In the genomic region with DNA sequence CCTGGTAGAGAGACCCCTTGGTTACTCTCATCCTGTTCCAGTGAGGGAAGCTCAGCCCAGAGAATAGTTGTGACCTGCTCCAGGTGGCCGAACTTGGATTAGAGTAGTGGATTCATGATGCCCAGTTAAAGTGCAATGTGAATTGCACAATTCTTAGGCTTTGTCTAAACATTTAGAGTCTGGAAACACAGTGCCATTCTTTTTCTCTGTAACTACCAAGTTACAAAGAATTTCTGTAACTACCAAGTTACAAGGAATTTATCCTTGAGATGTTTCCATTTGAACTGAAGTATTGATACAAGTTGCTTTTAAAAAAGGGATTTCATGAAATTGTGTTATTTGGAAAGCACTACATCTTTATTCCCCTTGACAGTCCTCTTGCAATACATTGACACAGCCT, we compare ENCODE assay signal across 29 cellular contexts.
"Had no signal": no experiment of that assay in that cellular context is flagged by ENCODE, and none has a peak within 500 bp of the region (broad histone marks: within the 10 kb centered on the region; RNA-seq: fewer than 3 reads in every experiment).

No MANE protein-coding gene starts in this region.

- DNase-seq: activated CD4-positive, alpha-beta memory T cell treated with anti-CD3 and anti-CD28 coated beads, Interleukin-2, amount 10 ng/mL, durations not matched to agents 7 days and 5 days; activated CD4-positive, alpha-beta T cell treated with anti-CD3 and anti-CD28 coated beads, Interleukin-2, amount 10 ng/mL, durations not matched to agents 7 days and 5 days; activated CD8-positive, alpha-beta memory T cell treated with anti-CD3 and anti-CD28 coated beads, Interleukin-2, amount 50 U/mL, for 48 hours; activated gamma-delta T cell; activated naive CD4-positive, alpha-beta T cell treated with anti-CD3 and anti-CD28 coated beads, Interleukin-2, amount 10 ng/mL, durations not matched to agents 7 days and 5 days; activated naive CD8-positive, alpha-beta T cell treated with anti-CD3 and anti-CD28 coated beads, Interleukin-2, amount 10 ng/mL, durations not matched to agents 7 days and 5 days; activated T-cell treated with anti-CD3 and anti-CD28 coated beads, Interleukin-2, amount 50 U/mL, for 24 hours; amniotic stem cell; caudate nucleus; cortex of kidney; effector memory CD8-positive, alpha-beta T cell; erythroblast; foreskin keratinocyte; heart left ventricle; left ventricle myocardium inferior; nucleus accumbens; psoas muscle; spleen; stimulated activated naive CD4-positive, alpha-beta T cell; SW 1271; T-helper 9 cell; WERI-Rb-1 had no signal

- H3K27ac Mint-ChIP-seq: activated CD4-positive, alpha-beta memory T cell treated with anti-CD3 and anti-CD28 coated beads, Interleukin-2, amount 10 ng/mL, durations not matched to agents 7 days and 5 days; activated CD4-positive, alpha-beta T cell treated with anti-CD3 and anti-CD28 coated beads, Interleukin-2, amount 10 ng/mL, durations not matched to agents 7 days and 5 days; activated naive CD4-positive, alpha-beta T cell treated with anti-CD3 and anti-CD28 coated beads, Interleukin-2, amount 10 ng/mL, durations not matched to agents 7 days and 5 days; activated naive CD8-positive, alpha-beta T cell treated with anti-CD3 and anti-CD28 coated beads, Interleukin-2, amount 10 ng/mL, durations not matched to agents 7 days and 5 days; activated T-cell treated with anti-CD3 and anti-CD28 coated beads, Interleukin-2, amount 50 U/mL, for 24 hours; effector memory CD8-positive, alpha-beta T cell; T-helper 1 cell treated with Interleukin-12 subunit alpha and Interleukin-12 subunit beta and Interleukin-4 antibody, amounts not matched to agents 30 μg/mL and 1 μg/mL, for 36 hours had no signal

- H2AFZ ChIP-seq: parathyroid adenoma had no signal

- H3K36me3 Mint-ChIP-seq: activated naive CD4-positive, alpha-beta T cell treated with anti-CD3 and anti-CD28 coated beads, Interleukin-2, amount 10 ng/mL, durations not matched to agents 7 days and 5 days had no signal

- H3K9me3 ChIP-seq: heart left ventricle, psoas muscle, right atrium auricular region, suprapubic skin, tibial nerve had no signal

- H3K4me3 ChIP-seq: heart left ventricle, left ventricle myocardium inferior, lung, psoas muscle, right atrium auricular region, spleen, suprapubic skin, tibial nerve had no signal

- H3K27me3 ChIP-seq: heart left ventricle, right atrium auricular region, spleen, suprapubic skin, tibial nerve had no signal

- ATAC-seq: activated CD4-positive, CD25-positive, alpha-beta regulatory T cell treated with anti-CD3 and anti-CD28 coated beads, Interleukin-2, amount 50 U/mL, for 24 hours; effector memory CD8-positive, alpha-beta T cell; foreskin keratinocyte; heart left ventricle; psoas muscle had no signal

- H3K27ac ChIP-seq: foreskin keratinocyte, heart left ventricle, left ventricle myocardium inferior, parathyroid adenoma, psoas muscle, right atrium auricular region, spleen, suprapubic skin, tibial nerve, WERI-Rb-1 had no signal

- H3K9me3 Mint-ChIP-seq: activated CD4-positive, alpha-beta memory T cell treated with anti-CD3 and anti-CD28 coated beads, Interleukin-2, amount 10 ng/mL, durations not matched to agents 7 days and 5 days; activated naive CD4-positive, alpha-beta T cell treated with anti-CD3 and anti-CD28 coated beads, Interleukin-2, amount 10 ng/mL, durations not matched to agents 7 days and 5 days; T-helper 1 cell treated with Interleukin-12 subunit alpha and Interleukin-12 subunit beta and Interleukin-4 antibody, amounts not matched to agents 30 μg/mL and 1 μg/mL, for 36 hours had no signal

- H3K4me3 Mint-ChIP-seq: activated CD4-positive, alpha-beta memory T cell treated with anti-CD3 and anti-CD28 coated beads, Interleukin-2, amount 10 ng/mL, durations not matched to agents 7 days and 5 days; activated CD4-positive, alpha-beta T cell treated with anti-CD3 and anti-CD28 coated beads, Interleukin-2, amount 10 ng/mL, durations not matched to agents 7 days and 5 days; activated naive CD4-positive, alpha-beta T cell treated with anti-CD3 and anti-CD28 coated beads, Interleukin-2, amount 10 ng/mL, durations not matched to agents 7 days and 5 days; activated naive CD8-positive, alpha-beta T cell treated with anti-CD3 and anti-CD28 coated beads, Interleukin-2, amount 10 ng/mL, durations not matched to agents 7 days and 5 days; activated T-cell treated with anti-CD3 and anti-CD28 coated beads, Interleukin-2, amount 50 U/mL, for 24 hours; effector memory CD8-positive, alpha-beta T cell; T-helper 1 cell treated with Interleukin-12 subunit alpha and Interleukin-12 subunit beta and Interleukin-4 antibody, amounts not matched to agents 30 μg/mL and 1 μg/mL, for 36 hours had no signal

- H3K27me3 Mint-ChIP-seq: effector memory CD8-positive, alpha-beta T cell had no signal

- H3K4me1 ChIP-seq: foreskin keratinocyte, parathyroid adenoma, psoas muscle, right atrium auricular region, suprapubic skin had no signal

- H3K36me3 ChIP-seq: heart left ventricle, left ventricle myocardium inferior, right atrium auricular region, spleen, suprapubic skin, tibial nerve, WERI-Rb-1 had no signal

- H3K9ac ChIP-seq: parathyroid adenoma had no signal
